In the genomic region with DNA sequence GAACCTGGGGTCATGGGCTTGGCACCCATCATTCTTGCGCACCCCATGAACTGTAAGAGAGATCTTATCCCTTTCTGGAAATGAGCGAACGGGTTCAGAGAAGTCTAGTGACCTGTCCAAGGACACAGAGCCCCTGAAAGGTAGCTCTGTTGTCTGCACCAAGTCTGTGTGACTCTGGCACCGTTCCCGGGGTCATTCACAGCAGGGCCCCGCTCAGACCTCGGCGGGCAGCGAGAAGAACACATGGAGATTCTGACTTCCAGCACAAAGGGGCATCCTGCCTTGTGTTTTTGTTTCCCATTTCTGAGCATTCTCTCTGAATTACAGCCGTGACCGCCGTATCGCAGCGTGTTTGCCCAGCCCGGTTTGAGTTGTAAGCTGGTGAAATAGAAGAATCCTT, we compare ENCODE assay signal across 18 cellular contexts.
DNase-seq lines count a peak whose midpoint lies in the region; ATAC-seq and TF ChIP-seq lines count a peak whose summit lies in the region.
"Had no signal": no experiment of that assay in that cellular context is flagged by ENCODE, and none has a peak within 500 bp of the region (broad histone marks: within the 10 kb centered on the region; RNA-seq: fewer than 3 reads in every experiment).

No MANE protein-coding gene starts in this region.

- H3K79me1 ChIP-seq in neuronal stem cell (ENCODE audit: low read depth, low read length): no peaks in the 10 kb centered on the region

- peak; percentile 64 for DNase-seq in Right ventricle myocardium inferior (ENCODE audit: missing footprints)
- DNase-seq in left ventricle myocardium superior: no peak
- DNase-seq in esophagus muscularis mucosa (ENCODE audit: extremely low spot score): no peak
- DNase-seq in neuronal stem cell (ENCODE audit: low spot score): no peak
- no peak for DNase-seq in uterus
- no peak for DNase-seq in amniotic stem cell (lab: John Stamatoyannopoulos, UW)
- no peak for DNase-seq in RKO (ENCODE audit: low spot score)
- DNase-seq in KBM-7: no peak
- DNase-seq: ACHN; activated effector memory CD4-positive, alpha-beta T cell treated with Interleukin-2 at 50 U/mL for 16 hours; CD8-positive, alpha-beta T cell; effector CD8-positive, alpha-beta T cell; H9; NCI-H1105 treated with DMSO at 0.1 percent for 48 hours; NCI-H524; T-cell; WERI-Rb-1 had no signal

- in situ Hi-C loops in KBM-7 (cut with MboI; ENCODE audit: low pct_unique_long_range_greater_than_20kb, low sequenced_read_pairs): no loop called here

- no peak overlapping the region for H3K9ac ChIP-seq in neuronal stem cell (ENCODE audit: low read depth, low read length, poor library complexity)

- peak overlapping the region; percentile 81 for H3K18ac ChIP-seq in neuronal stem cell (ENCODE audit: low read length)

- no peak overlapping the region for H3K23ac ChIP-seq in neuronal stem cell (ENCODE audit: low read depth, low read length, poor library complexity)

- H2BK120ac ChIP-seq in neuronal stem cell (ENCODE audit: low read depth, low read length): no peak overlapping the region

- H3K27ac ChIP-seq in esophagus muscularis mucosa (replicated peaks in 1 of 4) (peak overlapping the region; percentile 90 to 96 (median 94)), neuronal stem cell (replicated peaks; ENCODE audit: low read length) (no peak overlapping the region), uterus (peak overlapping the region; percentile 87 to 97)
- H3K27ac ChIP-seq: WERI-Rb-1 had no signal

- no peak overlapping the region for H4K8ac ChIP-seq in neuronal stem cell (ENCODE audit: low read depth, low read length)

- H2AK5ac ChIP-seq in neuronal stem cell (ENCODE audit: low read depth, low read length): no peak overlapping the region

- H3K4me1 ChIP-seq in esophagus muscularis mucosa: peaks cover 38 to 72% (median 63%) of the 10 kb centered on the region in 4 donors
- H3K4me1 ChIP-seq in neuronal stem cell (ENCODE audit: control insufficient read depth in 2 of 2, insufficient read depth in 1 of 2, low read depth in 1 of 2, low read length in 2 of 2): peaks cover 20 to 47% of the 10 kb centered on the region in 2 donors
- H3K4me1 ChIP-seq in uterus: peaks cover 10 to 24% of the 10 kb centered on the region in 2 donors

- no peak overlapping the region for H4K91ac ChIP-seq in neuronal stem cell (ENCODE audit: low read depth, low read length, poor library complexity)

- H2BK12ac ChIP-seq in neuronal stem cell (ENCODE audit: low read length): no peak overlapping the region

- TF ChIP-seq CTCF in esophagus muscularis mucosa (IDR thresholded peaks at IDR 0.05) (no peak), uterus (IDR thresholded peaks at IDR 0.05) (no peak)

- H2BK5ac ChIP-seq in neuronal stem cell (ENCODE audit: low read length): no peak overlapping the region

- intact Hi-C loops in Right ventricle myocardium inferior (cut with DNase I): no loop called here
- intact Hi-C loops in left ventricle myocardium superior (cut with micrococcal nuclease): no loop called here
- intact Hi-C loops in esophagus muscularis mucosa (cut with DNase I): loop anchor here (5.0 kb wide), 1 partner anchor 94 kb away; no protein-coding TSS in a partner anchor
- intact Hi-C loops in uterus (cut with DNase I; ENCODE audit: low total_unique reads): no loop called here

- H3K36me3 ChIP-seq in esophagus muscularis mucosa: no peaks in the 10 kb centered on the region
- no peaks in the 10 kb centered on the region for H3K36me3 ChIP-seq in neuronal stem cell (replicated peaks in 1 of 2; ENCODE audit: control insufficient read depth in 2 of 2, insufficient read depth in 2 of 2, low read length in 2 of 2)
- H3K36me3 ChIP-seq in uterus: no peaks in the 10 kb centered on the region
- H3K36me3 ChIP-seq: WERI-Rb-1 had no signal

- TF ChIP-seq EP300 in esophagus muscularis mucosa (IDR thresholded peaks at IDR 0.05): no peak

- TF ChIP-seq POLR2A in esophagus muscularis mucosa (IDR thresholded peaks at IDR 0.05; ENCODE audit: low read depth) (no peak), uterus (IDR thresholded peaks at IDR 0.05) (no peak)

- no peak overlapping the region for H3K14ac ChIP-seq in neuronal stem cell (ENCODE audit: low read length)

- ATAC-seq in Right ventricle myocardium inferior: no peak
- no peak for ATAC-seq in left ventricle myocardium superior
- ATAC-seq: CD8-positive, alpha-beta T cell; Panc1; T-cell had no signal

- no peak overlapping the region for H3K4me2 ChIP-seq in neuronal stem cell (ENCODE audit: insufficient read depth, low read length, poor library complexity, severe bottlenecking)

- H2AFZ ChIP-seq in neuronal stem cell (ENCODE audit: low read length): peak overlapping the region; percentile 83

- H2BK15ac ChIP-seq in neuronal stem cell (ENCODE audit: low read length): no peak overlapping the region

- WGBS in esophagus muscularis mucosa: 83% methylated on average over 13 of the region's 15 CpGs
- no CpG with 5 or more reads among the region's 15 CpGs for WGBS in neuronal stem cell (ENCODE audit: extremely low coverage in 2 of 2, insufficient read length in 2 of 2, insufficient replicate concordance in 1 of 2), 2 donors

- H3K27me3 ChIP-seq in esophagus muscularis mucosa (no peaks in the 10 kb centered on the region), neuronal stem cell (ENCODE audit: control insufficient read depth in 3 of 3, insufficient read depth in 3 of 3, low read depth in 1 of 3, low read length in 3 of 3) (no peaks in the 10 kb centered on the region), uterus (no peaks in the 10 kb centered on the region)

- H3K9me3 ChIP-seq in esophagus muscularis mucosa (peaks cover 0 to 4% (median 0%) of the 10 kb centered on the region in 4 donors), neuronal stem cell (replicated peaks in 1 of 2; ENCODE audit: control insufficient read depth in 2 of 2, insufficient read depth in 1 of 2, low read depth in 1 of 2, low read length in 2 of 2) (peaks cover 0 to 2% of the 10 kb centered on the region in 2 donors), uterus (no peaks in the 10 kb centered on the region)

- H3K4ac ChIP-seq in neuronal stem cell (ENCODE audit: low read length): no peak overlapping the region

- peak overlapping the region in 3 of 4 donors; percentile 21 to 48 (median 36) for H3K4me3 ChIP-seq in esophagus muscularis mucosa
- H3K4me3 ChIP-seq in neuronal stem cell (ENCODE audit: low read length in 2 of 2): no peak overlapping the region
- no peak overlapping the region for H3K4me3 ChIP-seq in uterus

Comparison
In these comparisons a context has a peak if more than half of its experiments do, and no peak if none do; other contexts are left out.
1. H3K4me3 ChIP-seq: peak in esophagus muscularis mucosa (3 of 4); none in neuronal stem cell (0 of 2) and uterus (0 of 2).